14 cellular contexts compared by ENCODE assay signal in the genomic region with DNA sequence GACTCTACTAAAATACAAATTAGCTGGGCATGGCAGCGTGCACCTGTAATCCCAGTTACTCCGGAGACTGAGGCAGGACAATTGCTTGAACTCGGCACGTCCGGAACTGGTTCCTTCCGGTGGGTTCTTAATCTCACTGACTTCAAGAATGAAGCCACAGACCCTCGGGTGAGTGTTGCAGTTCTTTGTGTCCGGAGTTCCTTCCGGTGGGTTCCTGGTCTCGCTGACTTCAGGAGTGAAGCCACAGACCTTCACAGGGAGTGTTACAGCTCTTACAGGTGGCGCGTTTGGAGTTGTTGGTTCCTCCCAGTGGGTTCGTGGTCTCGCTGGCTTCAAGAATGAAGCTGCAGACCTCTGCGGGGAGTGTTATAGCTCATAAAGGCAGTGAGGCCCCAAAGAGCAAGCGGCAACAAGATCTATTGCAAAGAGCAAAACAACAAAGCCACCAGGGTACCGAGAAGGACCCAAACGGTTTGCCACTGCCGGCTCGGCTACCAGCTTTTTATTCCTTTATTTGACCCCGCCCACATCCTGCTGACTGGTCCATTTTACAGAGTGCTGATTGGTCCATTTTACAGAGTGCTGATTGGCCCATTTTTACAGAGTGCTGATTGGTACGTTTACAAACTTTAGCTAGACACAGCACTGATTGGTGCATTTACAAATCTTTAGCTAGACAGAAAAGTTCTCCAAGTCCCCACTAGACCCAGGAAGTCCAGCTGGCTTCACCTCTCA. TPM values are rescaled to one million over a fixed set of nuclear protein-coding genes. Genes with fewer than 3 reads are reported as not detected.
A peak's percentile ranks its signal among the peaks of the same experiment; 100 is the strongest.
DNase-seq lines count a peak whose midpoint lies in the region; ATAC-seq and TF ChIP-seq lines count a peak whose summit lies in the region.
"Had no signal": no experiment of that assay in that cellular context is flagged by ENCODE, and none has a peak within 500 bp of the region (broad histone marks: within the 10 kb centered on the region; RNA-seq: fewer than 3 reads in every experiment).

No MANE protein-coding gene starts in this region.

- H3K36me3 Mint-ChIP-seq in activated CD4-positive, alpha-beta T cell treated with anti-CD3 and anti-CD28 coated beads for 36 hours (ENCODE audit: low read depth): no peaks in the 10 kb centered on the region
- no peaks in the 10 kb centered on the region for H3K36me3 Mint-ChIP-seq in activated naive CD8-positive, alpha-beta T cell treated with anti-CD3 and anti-CD28 coated beads, Interleukin-2, amount 10 ng/mL, durations not matched to agents 7 days and 5 days

- no peak overlapping the region for H3K4me3 ChIP-seq in NB4 (ENCODE audit: low read depth, low read length)
- H3K4me3 ChIP-seq: heart left ventricle, MG63, smooth muscle cell, upper lobe of left lung had no signal

- H3K4me3 Mint-ChIP-seq in activated CD4-positive, alpha-beta T cell treated with anti-CD3 and anti-CD28 coated beads for 36 hours: no peak overlapping the region
- peak overlapping the region; percentile 66 for H3K4me3 Mint-ChIP-seq in activated naive CD8-positive, alpha-beta T cell treated with anti-CD3 and anti-CD28 coated beads, Interleukin-2, amount 10 ng/mL, durations not matched to agents 7 days and 5 days
- H3K4me3 Mint-ChIP-seq: activated T-helper 1 cell treated with anti-CD3 and anti-CD28 coated beads, Interleukin-12 subunit alpha, Interleukin-12 subunit beta, Interleukin-2, Interleukin-4 antibody, amounts not matched to agents 30 ng/mL and 10 ng/mL and 1 ng/mL, durations not matched to agents 14 hours and 24 hours and 36 hours had no signal

- TF ChIP-seq POLR2A in NB4 (IDR thresholded peaks at IDR 0.05; ENCODE audit: extremely low read depth, insufficient read length): no peak

- peaks cover 5% of the 10 kb centered on the region for H3K4me1 Mint-ChIP-seq in activated CD4-positive, alpha-beta T cell treated with anti-CD3 and anti-CD28 coated beads for 36 hours
- peaks cover 10% of the 10 kb centered on the region for H3K4me1 Mint-ChIP-seq in activated naive CD8-positive, alpha-beta T cell treated with anti-CD3 and anti-CD28 coated beads, Interleukin-2, amount 10 ng/mL, durations not matched to agents 7 days and 5 days

- POLR2A ChIA-PET in activated CD4-positive, alpha-beta T cell treated with anti-CD3 and anti-CD28 coated beads for 36 hours (lab: Charles Lee): interaction anchor here (0.6 kb wide), 1 partner anchor 76 kb away, joined by 3 read pairs; no protein-coding TSS in a partner anchor
- POLR2A ChIA-PET in activated naive CD8-positive, alpha-beta T cell treated with anti-CD3 and anti-CD28 coated beads, Interleukin-2, amount 10 ng/mL, durations not matched to agents 7 days and 5 days (lab: Charles Lee): interaction anchor here (0.7 to 0.8 kb wide), 2 partner anchors 11 to 472 kb away, joined by 3 to 4 read pairs; no protein-coding TSS in a partner anchor

- intact Hi-C loops in activated CD4-positive, alpha-beta T cell treated with anti-CD3 and anti-CD28 coated beads for 36 hours (cut with DNase I, micrococcal nuclease): loop anchor here in 1 of 2 experiments (5.0 kb wide), 1 partner anchor 174 kb away; the partner anchor contains the start of gene CLPTM1L

- peak; percentile 47 for DNase-seq in activated CD4-positive, alpha-beta T cell treated with anti-CD3 and anti-CD28 coated beads for 36 hours
- no peak for DNase-seq in activated CD4-positive, alpha-beta T cell treated with anti-CD3 and anti-CD28 coated beads, Interleukin-2, amount 50 U/mL, for 1 hour
- DNase-seq in NB4 (ENCODE audit: low read depth) (peak; percentile 31), NCI-H1436 (lab: John Stamatoyannopoulos, UW) (no peak), T-helper 9 cell (no peak)
- DNase-seq in activated naive CD8-positive, alpha-beta T cell treated with anti-CD3 and anti-CD28 coated beads, Interleukin-2, amount 10 ng/mL, durations not matched to agents 7 days and 5 days: peak; percentile 40
- DNase-seq in stimulated activated CD4-positive, alpha-beta T cell treated with anti-CD3 and anti-CD28 coated beads, Interleukin-1b, Interleukin-23, amount 100 ng/mL, for 48 hours: peak; percentile 38
- DNase-seq: MG63 had no signal

- H3K27me3 Mint-ChIP-seq in activated CD4-positive, alpha-beta T cell treated with anti-CD3 and anti-CD28 coated beads for 36 hours: peaks cover 2% of the 10 kb centered on the region
- H3K27me3 Mint-ChIP-seq in activated naive CD8-positive, alpha-beta T cell treated with anti-CD3 and anti-CD28 coated beads, Interleukin-2, amount 10 ng/mL, durations not matched to agents 7 days and 5 days: peaks cover 2% of the 10 kb centered on the region

- CTCF ChIA-PET in activated CD4-positive, alpha-beta T cell treated with anti-CD3 and anti-CD28 coated beads for 36 hours (lab: Charles Lee): interaction anchor here (0.6 to 1.4 kb wide), 9 partner anchors 10 to 472 kb away, joined by 3 to 6 read pairs (median 3); no protein-coding TSS in a partner anchor

- no peaks in the 10 kb centered on the region for H3K9me3 Mint-ChIP-seq in activated CD4-positive, alpha-beta T cell treated with anti-CD3 and anti-CD28 coated beads for 36 hours (ENCODE audit: low read depth)
- no peaks in the 10 kb centered on the region for H3K9me3 Mint-ChIP-seq in activated naive CD8-positive, alpha-beta T cell treated with anti-CD3 and anti-CD28 coated beads, Interleukin-2, amount 10 ng/mL, durations not matched to agents 7 days and 5 days
- H3K9me3 Mint-ChIP-seq: activated T-helper 1 cell treated with anti-CD3 and anti-CD28 coated beads, Interleukin-12 subunit alpha, Interleukin-12 subunit beta, Interleukin-2, Interleukin-4 antibody, amounts not matched to agents 30 ng/mL and 10 ng/mL and 1 ng/mL, durations not matched to agents 14 hours and 24 hours and 36 hours had no signal

- TF ChIP-seq CTCF in NB4 (IDR thresholded peaks at IDR 0.05; ENCODE audit: low read depth, low read length): no peak

- peak; percentile 21 for ATAC-seq in activated CD4-positive, alpha-beta T cell treated with anti-CD3 and anti-CD28 coated beads for 36 hours
- ATAC-seq in activated naive CD8-positive, alpha-beta T cell treated with anti-CD3 and anti-CD28 coated beads, Interleukin-2, amount 10 ng/mL, durations not matched to agents 7 days and 5 days (ENCODE audit: low read depth): peak; percentile 21
- ATAC-seq in HG03378 (IDR thresholded peaks at IDR 0.05; ENCODE audit: unreplicated experiment): no peak
- ATAC-seq: heart left ventricle had no signal

- no peak overlapping the region for H3K27ac Mint-ChIP-seq in activated CD4-positive, alpha-beta T cell treated with anti-CD3 and anti-CD28 coated beads for 36 hours
- peak overlapping the region; percentile 68 for H3K27ac Mint-ChIP-seq in activated naive CD8-positive, alpha-beta T cell treated with anti-CD3 and anti-CD28 coated beads, Interleukin-2, amount 10 ng/mL, durations not matched to agents 7 days and 5 days
- H3K27ac Mint-ChIP-seq: activated T-helper 1 cell treated with anti-CD3 and anti-CD28 coated beads, Interleukin-12 subunit alpha, Interleukin-12 subunit beta, Interleukin-2, Interleukin-4 antibody, amounts not matched to agents 30 ng/mL and 10 ng/mL and 1 ng/mL, durations not matched to agents 14 hours and 24 hours and 36 hours had no signal

RNA-seq across cellular contexts. Expression of gene SLC6A19, which starts 28.6 kb away (rescaled TPM):
- not detected for total RNA-seq in activated CD4-positive, alpha-beta T cell treated with anti-CD3 and anti-CD28 coated beads for 36 hours
- total RNA-seq in activated naive CD8-positive, alpha-beta T cell treated with anti-CD3 and anti-CD28 coated beads, Interleukin-2, amount 10 ng/mL, durations not matched to agents 7 days and 5 days: not detected
- total RNA-seq: activated T-helper 1 cell treated with anti-CD3 and anti-CD28 coated beads, Interleukin-12 subunit alpha, Interleukin-12 subunit beta, Interleukin-2, Interleukin-4 antibody, amounts not matched to agents 30 ng/mL and 10 ng/mL and 1 ng/mL, durations not matched to agents 14 hours and 24 hours and 36 hours; bronchial epithelial cell; heart left ventricle; smooth muscle cell had no signal

RNA-seq across cellular contexts. Expression of gene SLC6A18, which starts 52.3 kb away (rescaled TPM):
- total RNA-seq in activated CD4-positive, alpha-beta T cell treated with anti-CD3 and anti-CD28 coated beads for 36 hours: not detected
- total RNA-seq in activated naive CD8-positive, alpha-beta T cell treated with anti-CD3 and anti-CD28 coated beads, Interleukin-2, amount 10 ng/mL, durations not matched to agents 7 days and 5 days: not detected
- total RNA-seq: activated T-helper 1 cell treated with anti-CD3 and anti-CD28 coated beads, Interleukin-12 subunit alpha, Interleukin-12 subunit beta, Interleukin-2, Interleukin-4 antibody, amounts not matched to agents 30 ng/mL and 10 ng/mL and 1 ng/mL, durations not matched to agents 14 hours and 24 hours and 36 hours; bronchial epithelial cell; heart left ventricle; smooth muscle cell; upper lobe of left lung had no signal

Comparison
In these comparisons a context has a peak if more than half of its experiments do, and no peak if none do; other contexts are left out.
1. DNase-seq: peak in activated CD4-positive, alpha-beta T cell treated with anti-CD3 and anti-CD28 coated beads for 36 hours (single experiment), NB4 (single experiment), activated naive CD8-positive, alpha-beta T cell treated with anti-CD3 and anti-CD28 coated beads, Interleukin-2, amount 10 ng/mL, durations not matched to agents 7 days and 5 days (single experiment) and stimulated activated CD4-positive, alpha-beta T cell treated with anti-CD3 and anti-CD28 coated beads, Interleukin-1b, Interleukin-23, amount 100 ng/mL, for 48 hours (single experiment); none in activated CD4-positive, alpha-beta T cell treated with anti-CD3 and anti-CD28 coated beads, Interleukin-2, amount 50 U/mL, for 1 hour (single experiment), NCI-H1436 (single experiment) and T-helper 9 cell (single experiment).